Comparison of ENCODE assay signal across 8 cellular contexts in genomic region chr21:37712204-37712934, GRCh38.
DNase-seq lines count a peak whose midpoint lies in the region; ATAC-seq, FAIRE-seq and TF ChIP-seq lines count a peak whose summit lies in the region.

No MANE protein-coding gene starts in this region.

- no peak overlapping the region for H3K4me3 Mint-ChIP-seq in nephron progenitor cell

- H3K36me3 Mint-ChIP-seq in nephron progenitor cell (ENCODE audit: low read depth): no peaks in the 10 kb centered on the region

- no peak overlapping the region for H3K4me3 ChIP-seq in AG09309 (ENCODE audit: control insufficient read depth, low read depth, low read length)

- no peak overlapping the region for H3K27ac Mint-ChIP-seq in nephron progenitor cell

- H3K4me1 Mint-ChIP-seq in nephron progenitor cell: peaks cover 40% of the 10 kb centered on the region

- H3K9me3 Mint-ChIP-seq in nephron progenitor cell: peaks cover 11% of the 10 kb centered on the region

- peak; percentile 37 for DNase-seq in AG09309 (ENCODE audit: low read depth)
- peak; percentile 79 for DNase-seq in NCI-H510A treated with DMSO at 0.1 percent for 48 hours (lab: John Stamatoyannopoulos, UW)
- DNase-seq in activated CD4-positive, alpha-beta T cell treated with anti-CD3 and anti-CD28 coated beads, Interleukin-2, amount 50 U/mL, for 48 hours: peak; percentile 48 to 59
- DNase-seq in fibroblast of peridontal ligament (ENCODE audit: extremely low read depth): peak; percentile 84
- DNase-seq in nephron progenitor cell: peak; percentile 78
- peak; percentile 30 for DNase-seq in urothelium cell line (ENCODE audit: low spot score)

- no peak for FAIRE-seq in urothelium cell line (lab: Jason Lieb, UNC)

- peak; percentile 62 for ATAC-seq in GM18505 (IDR thresholded peaks at IDR 0.05; ENCODE audit: unreplicated experiment)
- ATAC-seq in HG03432 (IDR thresholded peaks at IDR 0.05; ENCODE audit: unreplicated experiment): peak; percentile 83

- H3K27me3 Mint-ChIP-seq in nephron progenitor cell (ENCODE audit: low read depth, poor library complexity): peaks cover 8% of the 10 kb centered on the region

- TF ChIP-seq POLR2A in GM18505 (IDR thresholded peaks at IDR 0.05; ENCODE audit: borderline replicate concordance, extremely low read depth, insufficient read depth, insufficient read length): no peak

- TF ChIP-seq CTCF in AG09309 (IDR thresholded peaks at IDR 0.05; ENCODE audit: control insufficient read depth, insufficient read depth, low read depth, low read length, missing control alignments) (peak; percentile 96), nephron progenitor cell (IDR thresholded peaks at IDR 0.05) (peak; percentile 78)

Comparison
In these comparisons a context has a peak if more than half of its experiments do, and no peak if none do; other contexts are left out.
1. DNase-seq: peak in every context shown above with its lines; median percentile 84 in fibroblast of peridontal ligament; 79 in NCI-H510A treated with DMSO at 0.1 percent for 48 hours; 78 in nephron progenitor cell; 54 in activated CD4-positive, alpha-beta T cell treated with anti-CD3 and anti-CD28 coated beads, Interleukin-2, amount 50 U/mL, for 48 hours; 37 in AG09309; 30 in urothelium cell line.